Comparison of ENCODE assay signal across 21 cellular contexts in the genomic region with DNA sequence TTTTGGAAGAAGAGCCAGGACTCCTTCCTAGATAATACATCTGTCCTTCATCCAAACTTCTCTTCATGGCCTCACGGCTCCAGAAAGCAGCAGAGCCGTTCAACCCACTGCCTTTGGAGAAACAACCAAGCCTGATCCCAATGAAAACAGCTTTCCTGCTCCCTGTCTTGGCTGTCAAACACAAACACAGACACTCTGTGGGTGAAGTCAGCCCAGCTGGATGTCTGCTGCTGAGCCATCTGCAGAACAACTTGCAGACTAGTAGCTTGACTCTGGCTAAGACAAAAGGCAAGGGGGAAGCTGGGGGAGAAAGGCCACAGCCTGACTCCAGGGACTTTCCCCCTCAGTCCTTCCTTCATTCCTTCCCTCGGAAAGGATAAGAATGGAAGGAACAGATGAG.
DNase-seq lines count a peak whose midpoint lies in the region; ATAC-seq, FAIRE-seq and TF ChIP-seq lines count a peak whose summit lies in the region.
"Had no signal": no experiment of that assay in that cellular context is flagged by ENCODE, and none has a peak within 500 bp of the region (broad histone marks: within the 10 kb centered on the region; RNA-seq: fewer than 3 reads in every experiment).

No MANE protein-coding gene starts in this region.

- H3K27me3 ChIP-seq in heart right ventricle, result peaks cover 0 to 5% (median 0%) of the 10 kb centered on the region in 7 donors
- no peaks in the 10 kb centered on the region for H3K27me3 ChIP-seq in neural cell (ENCODE audit: insufficient read depth, low read depth, low read length)
- H3K27me3 ChIP-seq in uterus, result no peaks in the 10 kb centered on the region
- H3K27me3 ChIP-seq in testis, result no peaks in the 10 kb centered on the region

- 28 to 30% methylated on average over 3 of the region's 3 CpGs for WGBS in heart right ventricle, 2 donors
- WGBS in testis, 2 donors, result 44 to 50% methylated on average over 2 to 3 of the region's 3 CpGs

- peak; percentile 62 to 90 (median 88) for ATAC-seq in heart right ventricle
- ATAC-seq: activated CD4-positive, CD25-positive, alpha-beta regulatory T cell treated with anti-CD3 and anti-CD28 coated beads, Interleukin-2, amount 50 U/mL, for 24 hours; activated T-helper 17 cell treated with anti-CD3 and anti-CD28 coated beads, Interleukin-2, amount 50 U/mL, for 72 hours; effector memory CD8-positive, alpha-beta T cell had no signal

- peak; percentile 71 for TF ChIP-seq EP300 in neural cell (conservative IDR thresholded peaks at IDR 0.05; ENCODE audit: poor library complexity, severe bottlenecking)

- H3K36me3 ChIP-seq in heart right ventricle, result no peaks in the 10 kb centered on the region
- no peaks in the 10 kb centered on the region for H3K36me3 ChIP-seq in neural cell (ENCODE audit: insufficient read depth, low read length)
- no peaks in the 10 kb centered on the region for H3K36me3 ChIP-seq in uterus
- no peaks in the 10 kb centered on the region for H3K36me3 ChIP-seq in testis (ENCODE audit: low read depth, missing control alignments)
- H3K36me3 ChIP-seq: pancreas, spleen, suprapubic skin had no signal

- H3K27ac ChIP-seq in heart right ventricle (peak overlapping the region in 5 of 10 donors; percentile 18 to 80 (median 52)), neural cell (ENCODE audit: low read length) (peak overlapping the region; percentile 64), uterus (peak overlapping the region; percentile 9 to 23), testis (no peak overlapping the region)
- H3K27ac ChIP-seq: 22Rv1, pancreas, SK-N-MC, spleen, suprapubic skin had no signal

- H3K4me3 ChIP-seq in heart right ventricle, result no peak overlapping the region
- H3K4me3 ChIP-seq in neural cell (ENCODE audit: low read length), result no peak overlapping the region
- H3K4me3 ChIP-seq in uterus, result no peak overlapping the region
- no peak overlapping the region for H3K4me3 ChIP-seq in testis
- H3K4me3 ChIP-seq: pancreas, SK-N-MC, spleen, suprapubic skin had no signal

- TF ChIP-seq POLR2A in uterus (IDR thresholded peaks at IDR 0.05) (no peak), testis (IDR thresholded peaks at IDR 0.05) (no peak)

- no peaks in the 10 kb centered on the region for H3F3A ChIP-seq in neural cell (ENCODE audit: insufficient read depth, low read length, poor library complexity, severe bottlenecking)

- H3K9ac ChIP-seq in neural cell (ENCODE audit: low read length), result peak overlapping the region; percentile 30

- H3K4me2 ChIP-seq in neural cell (ENCODE audit: low read length), result no peak overlapping the region

- H3K79me2 ChIP-seq in neural cell (replicated peaks; ENCODE audit: insufficient read depth, low read length), result peaks cover 4% of the 10 kb centered on the region

- H3K9me3 ChIP-seq in heart right ventricle (no peaks in the 10 kb centered on the region), neural cell (ENCODE audit: low read length) (no peaks in the 10 kb centered on the region), uterus (no peaks in the 10 kb centered on the region), testis (no peaks in the 10 kb centered on the region)
- H3K9me3 ChIP-seq: pancreas, spleen, suprapubic skin had no signal

- TF ChIP-seq RAD21 in neural cell (conservative IDR thresholded peaks at IDR 0.05), result no peak

- DNase-seq in NCI-H82 (lab: John Stamatoyannopoulos, UW) (peak; percentile 17), NCI-H82 treated with DMSO at 0.1 percent for 48 hours (lab: John Stamatoyannopoulos, UW; ENCODE audit: unreplicated experiment) (no peak), heart right ventricle (peak; percentile 20 to 62), uterus (peak in 1 of 2 donors; percentile 31), DMS53 treated with DMSO at 0.1 percent for 48 hours (lab: John Stamatoyannopoulos, UW; ENCODE audit: unreplicated experiment) (no peak), testis (no peak), GM19239 (ENCODE audit: insufficient read length, low spot score) (no peak)
- DNase-seq: C1 segment of cervical spinal cord; caudate nucleus; effector memory CD8-positive, alpha-beta T cell; NCI-H1694; pancreas; spleen; T1000 had no signal

- TF ChIP-seq CTCF in heart right ventricle (IDR thresholded peaks at IDR 0.05), result no peak
- no peak for TF ChIP-seq CTCF in neural cell (IDR thresholded peaks at IDR 0.05; ENCODE audit: poor library complexity, severe bottlenecking)
- no peak for TF ChIP-seq CTCF in uterus (IDR thresholded peaks at IDR 0.05)
- TF ChIP-seq CTCF in testis (IDR thresholded peaks at IDR 0.05), result no peak

- intact Hi-C loops in heart right ventricle (cut with DNase I), result loop anchor here in 5 of 10 donors (2.0 to 10.0 kb wide), 4 partner anchors 35 to 1447 kb away; no protein-coding TSS in a partner anchor
- intact Hi-C loops in uterus (cut with DNase I; ENCODE audit: low total_unique reads), result no loop called here
- intact Hi-C loops in testis (cut with DNase I; ENCODE audit: low total_unique reads), result no loop called here

- no peak for FAIRE-seq in GM19239 (lab: Jason Lieb, UNC)
- FAIRE-seq: GM12892, pancreas had no signal

- peak overlapping the region; percentile 10 for H2AFZ ChIP-seq in neural cell (ENCODE audit: low read depth, low read length)

- no peaks in the 10 kb centered on the region for H4K20me1 ChIP-seq in neural cell (ENCODE audit: insufficient read depth)

- no peaks in the 10 kb centered on the region for H3K9me2 ChIP-seq in neural cell (ENCODE audit: insufficient read depth, low read length)

- H3K4me1 ChIP-seq in heart right ventricle (peaks cover 0 to 14% (median 0%) of the 10 kb centered on the region in 9 donors), uterus (no peaks in the 10 kb centered on the region), testis (no peaks in the 10 kb centered on the region)
- H3K4me1 ChIP-seq: spleen had no signal

TF ChIP-seq in neural cell, 6 proteins besides CTCF, POLR2A, EP300 and RAD21:
- peak; percentile 36 for TF ChIP-seq SMC3 (conservative IDR thresholded peaks at IDR 0.05; ENCODE audit: poor library complexity)
- TF ChIP-seq EZH2 (IDR thresholded peaks at IDR 0.05; ENCODE audit: borderline replicate concordance, insufficient read depth, low read length, poor library complexity, severe bottlenecking), result no peak
- TF ChIP-seq POLR2AphosphoS5 (IDR thresholded peaks at IDR 0.05), result peak; percentile 60
- TF ChIP-seq MXI1 (conservative IDR thresholded peaks at IDR 0.05; ENCODE audit: poor library complexity, severe bottlenecking), result no peak
- TF ChIP-seq TAF1 (IDR thresholded peaks at IDR 0.05; ENCODE audit: low read depth), result no peak
- TF ChIP-seq, protein P1, sequence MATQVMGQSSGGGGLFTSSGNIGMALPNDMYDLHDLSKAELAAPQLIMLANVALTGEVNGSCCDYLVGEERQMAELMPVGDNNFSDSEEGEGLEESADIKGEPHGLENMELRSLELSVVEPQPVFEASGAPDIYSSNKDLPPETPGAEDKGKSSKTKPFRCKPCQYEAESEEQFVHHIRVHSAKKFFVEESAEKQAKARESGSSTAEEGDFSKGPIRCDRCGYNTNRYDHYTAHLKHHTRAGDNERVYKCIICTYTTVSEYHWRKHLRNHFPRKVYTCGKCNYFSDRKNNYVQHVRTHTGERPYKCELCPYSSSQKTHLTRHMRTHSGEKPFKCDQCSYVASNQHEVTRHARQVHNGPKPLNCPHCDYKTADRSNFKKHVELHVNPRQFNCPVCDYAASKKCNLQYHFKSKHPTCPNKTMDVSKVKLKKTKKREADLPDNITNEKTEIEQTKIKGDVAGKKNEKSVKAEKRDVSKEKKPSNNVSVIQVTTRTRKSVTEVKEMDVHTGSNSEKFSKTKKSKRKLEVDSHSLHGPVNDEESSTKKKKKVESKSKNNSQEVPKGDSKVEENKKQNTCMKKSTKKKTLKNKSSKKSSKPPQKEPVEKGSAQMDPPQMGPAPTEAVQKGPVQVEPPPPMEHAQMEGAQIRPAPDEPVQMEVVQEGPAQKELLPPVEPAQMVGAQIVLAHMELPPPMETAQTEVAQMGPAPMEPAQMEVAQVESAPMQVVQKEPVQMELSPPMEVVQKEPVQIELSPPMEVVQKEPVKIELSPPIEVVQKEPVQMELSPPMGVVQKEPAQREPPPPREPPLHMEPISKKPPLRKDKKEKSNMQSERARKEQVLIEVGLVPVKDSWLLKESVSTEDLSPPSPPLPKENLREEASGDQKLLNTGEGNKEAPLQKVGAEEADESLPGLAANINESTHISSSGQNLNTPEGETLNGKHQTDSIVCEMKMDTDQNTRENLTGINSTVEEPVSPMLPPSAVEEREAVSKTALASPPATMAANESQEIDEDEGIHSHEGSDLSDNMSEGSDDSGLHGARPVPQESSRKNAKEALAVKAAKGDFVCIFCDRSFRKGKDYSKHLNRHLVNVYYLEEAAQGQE (IDR thresholded peaks at IDR 0.05; ENCODE audit: borderline replicate concordance), result peak; percentile 83

Comparison
In these comparisons a context has a peak if more than half of its experiments do, and no peak if none do; other contexts are left out.
1. DNase-seq: peak in NCI-H82 (single experiment) and heart right ventricle (2 of 2); none in NCI-H82 treated with DMSO at 0.1 percent for 48 hours (single experiment), DMS53 treated with DMSO at 0.1 percent for 48 hours (single experiment), testis (single experiment) and GM19239 (single experiment).
2. H3K27ac ChIP-seq: peak in neural cell (single experiment) and uterus (2 of 2); none in testis (0 of 2).